ENCODE assay signal across 8 cellular contexts in the genomic region with DNA sequence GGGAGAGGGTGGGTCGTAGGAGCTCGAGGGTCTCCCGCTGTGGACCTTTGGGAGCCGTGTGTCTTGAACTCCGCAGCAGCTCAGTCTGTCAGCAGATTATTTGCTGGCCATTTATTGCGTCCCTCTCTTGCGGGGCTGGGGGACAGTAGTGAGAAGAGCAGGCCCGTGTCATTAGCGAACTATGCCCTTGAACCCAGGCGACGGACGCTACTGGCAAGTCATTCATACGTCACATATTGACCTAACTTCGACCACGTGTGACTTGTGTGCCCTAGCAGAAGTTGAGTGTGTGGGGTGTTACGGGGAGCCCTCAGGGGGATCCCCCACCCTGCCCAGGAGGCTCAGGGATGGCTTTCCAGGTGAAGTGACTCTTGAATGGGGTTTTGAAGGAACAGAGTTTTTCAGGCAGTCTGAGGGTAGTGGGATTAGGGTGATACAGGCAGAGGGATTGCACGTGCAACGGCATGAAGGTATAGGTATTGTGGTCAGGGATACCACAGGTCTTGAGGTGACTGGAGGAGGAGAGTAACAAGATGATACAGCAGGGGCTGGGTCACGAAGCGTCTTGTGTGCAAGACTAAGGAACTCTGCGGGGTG. TPM values are rescaled to one million over a fixed set of nuclear protein-coding genes. Genes with fewer than 3 reads are reported as not detected.
DNase-seq lines count a peak whose midpoint lies in the region; ATAC-seq and TF ChIP-seq lines count a peak whose summit lies in the region.

No MANE protein-coding gene starts in this region.

- H3K9ac ChIP-seq in iPS-20b (ENCODE audit: low read depth, low read length): peak overlapping the region; percentile 99

- H3K4me1 ChIP-seq in heart left ventricle (peaks cover 4 to 18% (median 10%) of the 10 kb centered on the region in 12 donors), iPS-20b (ENCODE audit: insufficient read depth, low read length) (peaks cover 21% of the 10 kb centered on the region)

- peaks cover 0 to 16% (median 6%) of the 10 kb centered on the region in 9 donors for H3K36me3 ChIP-seq in heart left ventricle
- H3K36me3 ChIP-seq in iPS-20b (ENCODE audit: insufficient read depth, low read depth, low read length): peaks cover 15% of the 10 kb centered on the region

- WGBS in heart left ventricle, 4 donors: 8 to 11% (median 10%) methylated on average over 20 to 21 of the region's 21 CpGs

- ATAC-seq in heart left ventricle (no peak), Right ventricle myocardium superior (ENCODE audit: poor library complexity) (no peak)

- H3K27me3 Mint-ChIP-seq in activated T-helper 2 cell treated with anti-CD3 and anti-CD28 coated beads, Interferon-gamma antibody, Interleukin-2, Interleukin-4, amounts not matched to agents 10 μg/mL and 5 μg/mL and 100 μg/mL, durations not matched to agents 14 hours and 24 hours and 36 hours (ENCODE audit: low read depth): no peaks in the 10 kb centered on the region

- peak overlapping the region; percentile 89 for H3K4me3 Mint-ChIP-seq in activated T-helper 2 cell treated with anti-CD3 and anti-CD28 coated beads, Interferon-gamma antibody, Interleukin-2, Interleukin-4, amounts not matched to agents 10 μg/mL and 5 μg/mL and 100 μg/mL, durations not matched to agents 14 hours and 24 hours and 36 hours (ENCODE audit: low read depth)

- peak overlapping the region in 6 of 12 donors; percentile 75 to 88 (median 84) for H3K27ac ChIP-seq in heart left ventricle
- peak overlapping the region; percentile 86 for H3K27ac ChIP-seq in iPS-20b (ENCODE audit: low read length)

- H3K4me3 ChIP-seq in heart left ventricle (peak overlapping the region; percentile 38 to 91 (median 74)), iPS-20b (ENCODE audit: low read length) (peak overlapping the region; percentile 91)

- H3K9me3 Mint-ChIP-seq in activated T-helper 2 cell treated with anti-CD3 and anti-CD28 coated beads, Interferon-gamma antibody, Interleukin-2, Interleukin-4, amounts not matched to agents 10 μg/mL and 5 μg/mL and 100 μg/mL, durations not matched to agents 14 hours and 24 hours and 36 hours: no peaks in the 10 kb centered on the region

- TF ChIP-seq POLR2A in heart left ventricle (IDR thresholded peaks at IDR 0.05): no peak

- no peak for DNase-seq in heart left ventricle
- no peak for DNase-seq in Right ventricle myocardium superior
- DNase-seq in M059J (ENCODE audit: low read depth): peak; percentile 34
- peak; percentile 45 for DNase-seq in activated T-helper 2 cell treated with anti-CD3 and anti-CD28 coated beads, Interferon-gamma antibody, Interleukin-2, Interleukin-4, amounts not matched to agents 10 μg/mL and 5 μg/mL and 100 μg/mL, durations not matched to agents 14 hours and 24 hours and 36 hours (ENCODE audit: low spot score)
- DNase-seq in stimulated activated CD4-positive, alpha-beta T cell treated with anti-CD3 and anti-CD28 coated beads, TNF-alpha, amount 100 ng/mL, for 24 hours (ENCODE audit: low read depth in 3 of 3): peak in 2 of 3 experiments; percentile 15 to 61
- DNase-seq in medulla oblongata (ENCODE audit: extremely low spot score): no peak
- no peak for DNase-seq in NCI-H1048 (lab: John Stamatoyannopoulos, UW)

- peaks cover 48% of the 10 kb centered on the region for H3K36me3 Mint-ChIP-seq in activated T-helper 2 cell treated with anti-CD3 and anti-CD28 coated beads, Interferon-gamma antibody, Interleukin-2, Interleukin-4, amounts not matched to agents 10 μg/mL and 5 μg/mL and 100 μg/mL, durations not matched to agents 14 hours and 24 hours and 36 hours (ENCODE audit: low read depth)

- intact Hi-C loops in heart left ventricle (cut with DNase I) (loop anchor here (1.0 to 5.0 kb wide), 9 partner anchors 33 to 358 kb away; partner anchors contain the start of gene TRNAU1AP (in 4 of the 10)), Right ventricle myocardium superior (cut with DNase I) (loop anchor here (5.0 to 10.0 kb wide), 2 partner anchors 86 to 358 kb away; no protein-coding TSS in a partner anchor)
- intact Hi-C loops in activated T-helper 2 cell treated with anti-CD3 and anti-CD28 coated beads, Interferon-gamma antibody, Interleukin-2, Interleukin-4, amounts not matched to agents 10 μg/mL and 5 μg/mL and 100 μg/mL, durations not matched to agents 14 hours and 24 hours and 36 hours (cut with micrococcal nuclease): loop anchor here (1.0 to 5.0 kb wide), 4 partner anchors 33 to 358 kb away; partner anchors contain the start of gene RNU11

- H3K27ac Mint-ChIP-seq in activated T-helper 2 cell treated with anti-CD3 and anti-CD28 coated beads, Interferon-gamma antibody, Interleukin-2, Interleukin-4, amounts not matched to agents 10 μg/mL and 5 μg/mL and 100 μg/mL, durations not matched to agents 14 hours and 24 hours and 36 hours: peak overlapping the region; percentile 93

- H3K9me3 ChIP-seq in heart left ventricle (no peaks in the 10 kb centered on the region), iPS-20b (ENCODE audit: insufficient read depth, low read depth, low read length) (no peaks in the 10 kb centered on the region)

- H3K4me1 Mint-ChIP-seq in activated T-helper 2 cell treated with anti-CD3 and anti-CD28 coated beads, Interferon-gamma antibody, Interleukin-2, Interleukin-4, amounts not matched to agents 10 μg/mL and 5 μg/mL and 100 μg/mL, durations not matched to agents 14 hours and 24 hours and 36 hours (ENCODE audit: low read depth): peaks cover 38% of the 10 kb centered on the region

- TF ChIP-seq CTCF in heart left ventricle (IDR thresholded peaks at IDR 0.05): no peak

- H3K27me3 ChIP-seq in heart left ventricle (no peaks in the 10 kb centered on the region), iPS-20b (ENCODE audit: insufficient read depth, low read length) (no peaks in the 10 kb centered on the region)

RNA-seq across cellular contexts. Expression of gene RCC1, which starts 13.0 kb away (rescaled TPM):
- 10 to 100 TPM in 2 of 9 donors, 1 to 10 TPM in 7; 2.4 to 20.1 (median 5.0) TPM for total RNA-seq in heart left ventricle
- 10 to 100 TPM in 1 of 2 donors, 1 to 10 TPM in 1; 3.4 to 24.1 TPM for polyA plus RNA-seq in heart left ventricle
- 8.1 TPM for total RNA-seq in Right ventricle myocardium superior
- 36.8 and 49.1 TPM in 2 replicates for total RNA-seq in M059J (2014; rRNA removed; shearing (Covaris generic))
- total RNA-seq in activated T-helper 2 cell treated with anti-CD3 and anti-CD28 coated beads, Interferon-gamma antibody, Interleukin-2, Interleukin-4, amounts not matched to agents 10 μg/mL and 5 μg/mL and 100 μg/mL, durations not matched to agents 14 hours and 24 hours and 36 hours: 128 and 136 TPM in 2 replicates

RNA-seq across cellular contexts. Expression of gene TRNAU1AP, which starts 34.0 kb away (rescaled TPM):
- total RNA-seq in heart left ventricle: 10 to 100 TPM in 8 of 9 donors, 1 to 10 TPM in 1; 7.9 to 26.6 (median 15.5) TPM
- polyA plus RNA-seq in heart left ventricle: 10 to 100 TPM; 15.1 to 16.8 TPM
- total RNA-seq in Right ventricle myocardium superior: 11.7 TPM
- 24.0 and 32.6 TPM in 2 replicates for total RNA-seq in M059J (2014; rRNA removed; shearing (Covaris generic))
- 49.4 and 55.4 TPM in 2 replicates for total RNA-seq in activated T-helper 2 cell treated with anti-CD3 and anti-CD28 coated beads, Interferon-gamma antibody, Interleukin-2, Interleukin-4, amounts not matched to agents 10 μg/mL and 5 μg/mL and 100 μg/mL, durations not matched to agents 14 hours and 24 hours and 36 hours

Comparison
In these comparisons a context has a peak if more than half of its experiments do, and no peak if none do; other contexts are left out.
1. DNase-seq: peak in M059J (single experiment), activated T-helper 2 cell treated with anti-CD3 and anti-CD28 coated beads, Interferon-gamma antibody, Interleukin-2, Interleukin-4, amounts not matched to agents 10 μg/mL and 5 μg/mL and 100 μg/mL, durations not matched to agents 14 hours and 24 hours and 36 hours (single experiment) and stimulated activated CD4-positive, alpha-beta T cell treated with anti-CD3 and anti-CD28 coated beads, TNF-alpha, amount 100 ng/mL, for 24 hours (2 of 3); none in heart left ventricle (0 of 5), Right ventricle myocardium superior (single experiment), medulla oblongata (single experiment) and NCI-H1048 (single experiment).